Comparison of ENCODE assay signal across 35 cellular contexts in the genomic region with DNA sequence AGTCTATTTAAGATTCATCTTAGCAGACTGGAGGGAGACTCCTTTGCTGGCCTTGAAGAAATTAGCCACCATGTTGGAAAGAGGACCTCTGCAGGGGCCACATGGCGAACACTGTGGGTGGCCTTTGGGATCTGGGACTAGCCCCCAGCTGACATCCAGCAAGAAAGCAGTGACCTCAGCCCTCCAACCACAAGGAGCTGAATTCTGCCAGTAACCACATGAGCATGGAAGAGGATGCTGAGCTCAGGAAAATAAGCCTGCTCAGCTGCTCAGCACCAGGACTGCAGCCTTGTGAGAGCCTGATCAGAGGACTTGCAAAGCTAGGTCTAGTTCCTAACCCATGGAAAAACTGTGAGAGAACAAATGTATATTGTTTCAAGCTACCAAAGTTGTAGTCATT.
"Had no signal": no experiment of that assay in that cellular context is flagged by ENCODE, and none has a peak within 500 bp of the region (broad histone marks: within the 10 kb centered on the region; RNA-seq: fewer than 3 reads in every experiment).

No MANE protein-coding gene starts in this region.

- H3K4me3 Mint-ChIP-seq: activated CD4-positive, alpha-beta memory T cell treated with anti-CD3 and anti-CD28 coated beads for 36 hours; activated CD4-positive, alpha-beta T cell treated with anti-CD3 and anti-CD28 coated beads for 36 hours; activated CD4-positive, alpha-beta T cell treated with anti-CD3 and anti-CD28 coated beads, Interleukin-2, amount 10 ng/mL, durations not matched to agents 24 days and 14 days; activated CD8-positive, alpha-beta memory T cell treated with anti-CD3 and anti-CD28 coated beads, Interleukin-2, amount 10 ng/mL, durations not matched to agents 7 days and 5 days; activated CD8-positive, alpha-beta T cell treated with anti-CD3 and anti-CD28 coated beads, Interleukin-2, amount 10 ng/mL, durations not matched to agents 7 days and 5 days; activated naive CD4-positive, alpha-beta T cell treated with anti-CD3 and anti-CD28 coated beads for 36 hours; activated naive CD4-positive, alpha-beta T cell treated with anti-CD3 and anti-CD28 coated beads, Interleukin-2, amount 50 U/mL, for 24 hours; activated naive CD8-positive, alpha-beta T cell treated with anti-CD3 and anti-CD28 coated beads for 36 hours; activated naive CD8-positive, alpha-beta T cell treated with anti-CD3 and anti-CD28 coated beads, Interleukin-2, amount 50 U/mL, for 24 hours; activated T-helper 1 cell treated with anti-CD3 and anti-CD28 coated beads, Interleukin-12 subunit alpha, Interleukin-12 subunit beta, Interleukin-2, Interleukin-4 antibody, amounts not matched to agents 30 ng/mL and 10 ng/mL and 1 ng/mL, durations not matched to agents 14 hours and 24 hours and 36 hours; central memory CD8-positive, alpha-beta T cell; dendritic cell treated with granulocyte-macrophage colony-stimulating factor and Interleukin-4, amounts not matched to agents 40 ng/mL and 50 ng/mL, for 4 days; T-helper 17 cell; T-helper 2 cell treated with Interferon-gamma antibody and Interleukin-4, amounts not matched to agents 5 μg/mL and 100 μg/mL, for 36 hours had no signal

- H3K4me1 Mint-ChIP-seq: activated CD4-positive, alpha-beta T cell treated with anti-CD3 and anti-CD28 coated beads for 36 hours; activated CD4-positive, alpha-beta T cell treated with anti-CD3 and anti-CD28 coated beads, Interleukin-2, amount 10 ng/mL, durations not matched to agents 24 days and 14 days; activated CD8-positive, alpha-beta memory T cell treated with anti-CD3 and anti-CD28 coated beads, Interleukin-2, amount 10 ng/mL, durations not matched to agents 7 days and 5 days; activated naive CD4-positive, alpha-beta T cell treated with anti-CD3 and anti-CD28 coated beads, Interleukin-2, amount 50 U/mL, for 24 hours; activated naive CD8-positive, alpha-beta T cell treated with anti-CD3 and anti-CD28 coated beads for 36 hours; activated naive CD8-positive, alpha-beta T cell treated with anti-CD3 and anti-CD28 coated beads, Interleukin-2, amount 50 U/mL, for 24 hours; central memory CD8-positive, alpha-beta T cell; T-helper 17 cell had no signal

- H3K27me3 Mint-ChIP-seq: activated CD4-positive, alpha-beta memory T cell treated with anti-CD3 and anti-CD28 coated beads for 36 hours; activated CD4-positive, alpha-beta T cell treated with anti-CD3 and anti-CD28 coated beads, Interleukin-2, amount 10 ng/mL, durations not matched to agents 24 days and 14 days; activated CD8-positive, alpha-beta memory T cell treated with anti-CD3 and anti-CD28 coated beads, Interleukin-2, amount 10 ng/mL, durations not matched to agents 7 days and 5 days; activated naive CD4-positive, alpha-beta T cell treated with anti-CD3 and anti-CD28 coated beads, Interleukin-2, amount 50 U/mL, for 24 hours; activated naive CD8-positive, alpha-beta T cell treated with anti-CD3 and anti-CD28 coated beads, Interleukin-2, amount 50 U/mL, for 24 hours; central memory CD8-positive, alpha-beta T cell; dendritic cell treated with granulocyte-macrophage colony-stimulating factor and Interleukin-4, amounts not matched to agents 40 ng/mL and 50 ng/mL, for 4 days; T-helper 17 cell had no signal

- H3K36me3 Mint-ChIP-seq: activated CD4-positive, alpha-beta memory T cell treated with anti-CD3 and anti-CD28 coated beads for 36 hours; activated CD8-positive, alpha-beta memory T cell treated with anti-CD3 and anti-CD28 coated beads, Interleukin-2, amount 10 ng/mL, durations not matched to agents 7 days and 5 days; activated naive CD4-positive, alpha-beta T cell treated with anti-CD3 and anti-CD28 coated beads, Interleukin-2, amount 50 U/mL, for 24 hours; activated naive CD8-positive, alpha-beta T cell treated with anti-CD3 and anti-CD28 coated beads for 36 hours had no signal

- H3K9me3 Mint-ChIP-seq: activated CD4-positive, alpha-beta memory T cell treated with anti-CD3 and anti-CD28 coated beads for 36 hours; activated CD4-positive, alpha-beta T cell treated with anti-CD3 and anti-CD28 coated beads, Interleukin-2, amount 10 ng/mL, durations not matched to agents 24 days and 14 days; activated naive CD4-positive, alpha-beta T cell treated with anti-CD3 and anti-CD28 coated beads, Interleukin-2, amount 50 U/mL, for 24 hours; activated naive CD8-positive, alpha-beta T cell treated with anti-CD3 and anti-CD28 coated beads for 36 hours; activated T-helper 1 cell treated with anti-CD3 and anti-CD28 coated beads, Interleukin-12 subunit alpha, Interleukin-12 subunit beta, Interleukin-2, Interleukin-4 antibody, amounts not matched to agents 30 ng/mL and 10 ng/mL and 1 ng/mL, durations not matched to agents 14 hours and 24 hours and 36 hours; activated T-helper 2 cell treated with anti-CD3 and anti-CD28 coated beads, Interferon-gamma antibody, Interleukin-2, Interleukin-4, amounts not matched to agents 10 μg/mL and 5 μg/mL and 100 μg/mL, durations not matched to agents 14 hours and 24 hours and 36 hours; central memory CD8-positive, alpha-beta T cell; dendritic cell treated with granulocyte-macrophage colony-stimulating factor and Interleukin-4, amounts not matched to agents 40 ng/mL and 50 ng/mL, for 4 days; T-helper 2 cell treated with Interferon-gamma antibody and Interleukin-4, amounts not matched to agents 5 μg/mL and 100 μg/mL, for 36 hours had no signal

- ATAC-seq: activated CD4-positive, alpha-beta T cell treated with anti-CD3 and anti-CD28 coated beads for 36 hours; activated CD8-positive, alpha-beta memory T cell treated with anti-CD3 and anti-CD28 coated beads, Interleukin-2, amount 10 ng/mL, durations not matched to agents 7 days and 5 days; activated CD8-positive, alpha-beta T cell treated with anti-CD3 and anti-CD28 coated beads, Interleukin-2, amount 10 ng/mL, durations not matched to agents 7 days and 5 days; activated naive CD8-positive, alpha-beta T cell treated with anti-CD3 and anti-CD28 coated beads, Interleukin-2, amount 50 U/mL, for 24 hours; foreskin keratinocyte; gastrocnemius medialis; heart left ventricle; T-helper 17 cell had no signal

- DNase-seq: activated CD4-positive, alpha-beta memory T cell treated with anti-CD3 and anti-CD28 coated beads for 36 hours; activated CD4-positive, alpha-beta T cell treated with anti-CD3 and anti-CD28 coated beads for 36 hours; activated CD4-positive, alpha-beta T cell treated with anti-CD3 and anti-CD28 coated beads, Interleukin-2, amount 10 ng/mL, durations not matched to agents 24 days and 14 days; activated CD4-positive, CD25-positive, alpha-beta regulatory T cell; activated CD4-positive, CD25-positive, alpha-beta regulatory T cell treated with anti-CD3 and anti-CD28 coated beads, Interleukin-2, amount 50 U/mL, for 72 hours; activated CD8-positive, alpha-beta memory T cell treated with anti-CD3 and anti-CD28 coated beads, Interleukin-2, amount 10 ng/mL, durations not matched to agents 7 days and 5 days; activated CD8-positive, alpha-beta memory T cell treated with anti-CD3 and anti-CD28 coated beads, Interleukin-2, amount 50 U/mL, for 4 hours; activated CD8-positive, alpha-beta T cell treated with anti-CD3 and anti-CD28 coated beads, Interleukin-2, amount 10 ng/mL, durations not matched to agents 7 days and 5 days; activated effector memory CD4-positive, alpha-beta T cell treated with anti-CD3 and anti-CD28 coated beads, Interleukin-2, amount 50 U/mL, for 16 hours; activated naive CD4-positive, alpha-beta T cell treated with anti-CD3 and anti-CD28 coated beads for 36 hours; activated naive CD8-positive, alpha-beta T cell treated with anti-CD3 and anti-CD28 coated beads for 36 hours; activated naive CD8-positive, alpha-beta T cell treated with anti-CD3 and anti-CD28 coated beads, Interleukin-2, amount 50 U/mL, for 24 hours; activated T-cell treated with anti-CD3 and anti-CD28 coated beads, Interleukin-2, amount 50 U/mL, for 1 hour; activated T-cell treated with anti-CD3 and anti-CD28 coated beads, Interleukin-2, amount 50 U/mL, for 48 hours; brain microvascular endothelial cell; dorsolateral prefrontal cortex; effector memory CD4-positive, alpha-beta T cell; erythroblast; foreskin keratinocyte; gastrocnemius medialis; glutamatergic neuron; heart left ventricle; T-helper 1 cell; T-helper 17 cell; T1000 had no signal

- H3K27me3 ChIP-seq: ascending aorta, brain microvascular endothelial cell, dorsolateral prefrontal cortex, esophagus muscularis mucosa, foreskin keratinocyte, gastrocnemius medialis had no signal

- H3K9me3 ChIP-seq: ascending aorta, esophagus muscularis mucosa, gastrocnemius medialis had no signal

- FAIRE-seq: bronchial epithelial cell had no signal

- H3K4me1 ChIP-seq: ascending aorta, gastrocnemius medialis had no signal

- H3K27ac ChIP-seq: ascending aorta, brain microvascular endothelial cell, coronary artery, dorsolateral prefrontal cortex, esophagus muscularis mucosa, foreskin keratinocyte, gastrocnemius medialis, heart left ventricle had no signal

- H3K36me3 ChIP-seq: ascending aorta, brain microvascular endothelial cell, esophagus muscularis mucosa, gastrocnemius medialis, heart left ventricle had no signal

- H3K27ac Mint-ChIP-seq: activated CD4-positive, alpha-beta memory T cell treated with anti-CD3 and anti-CD28 coated beads for 36 hours; activated CD4-positive, alpha-beta T cell treated with anti-CD3 and anti-CD28 coated beads for 36 hours; activated CD4-positive, alpha-beta T cell treated with anti-CD3 and anti-CD28 coated beads, Interleukin-2, amount 10 ng/mL, durations not matched to agents 24 days and 14 days; activated CD8-positive, alpha-beta memory T cell treated with anti-CD3 and anti-CD28 coated beads, Interleukin-2, amount 10 ng/mL, durations not matched to agents 7 days and 5 days; activated CD8-positive, alpha-beta T cell treated with anti-CD3 and anti-CD28 coated beads, Interleukin-2, amount 10 ng/mL, durations not matched to agents 7 days and 5 days; activated naive CD4-positive, alpha-beta T cell treated with anti-CD3 and anti-CD28 coated beads for 36 hours; activated naive CD4-positive, alpha-beta T cell treated with anti-CD3 and anti-CD28 coated beads, Interleukin-2, amount 50 U/mL, for 24 hours; activated naive CD8-positive, alpha-beta T cell treated with anti-CD3 and anti-CD28 coated beads for 36 hours; activated naive CD8-positive, alpha-beta T cell treated with anti-CD3 and anti-CD28 coated beads, Interleukin-2, amount 50 U/mL, for 24 hours; activated T-helper 1 cell treated with anti-CD3 and anti-CD28 coated beads, Interleukin-12 subunit alpha, Interleukin-12 subunit beta, Interleukin-2, Interleukin-4 antibody, amounts not matched to agents 30 ng/mL and 10 ng/mL and 1 ng/mL, durations not matched to agents 14 hours and 24 hours and 36 hours; activated T-helper 2 cell treated with anti-CD3 and anti-CD28 coated beads, Interferon-gamma antibody, Interleukin-2, Interleukin-4, amounts not matched to agents 10 μg/mL and 5 μg/mL and 100 μg/mL, durations not matched to agents 14 hours and 24 hours and 36 hours; dendritic cell treated with granulocyte-macrophage colony-stimulating factor and Interleukin-4, amounts not matched to agents 40 ng/mL and 50 ng/mL, for 4 days; T-helper 17 cell; T-helper 2 cell treated with Interferon-gamma antibody and Interleukin-4, amounts not matched to agents 5 μg/mL and 100 μg/mL, for 36 hours had no signal

- H3K4me3 ChIP-seq: ascending aorta, coronary artery, dorsolateral prefrontal cortex, esophagus muscularis mucosa, gastrocnemius medialis, heart left ventricle had no signal
